Comparison of ENCODE assay signal across 1 cellular context in the genomic region with DNA sequence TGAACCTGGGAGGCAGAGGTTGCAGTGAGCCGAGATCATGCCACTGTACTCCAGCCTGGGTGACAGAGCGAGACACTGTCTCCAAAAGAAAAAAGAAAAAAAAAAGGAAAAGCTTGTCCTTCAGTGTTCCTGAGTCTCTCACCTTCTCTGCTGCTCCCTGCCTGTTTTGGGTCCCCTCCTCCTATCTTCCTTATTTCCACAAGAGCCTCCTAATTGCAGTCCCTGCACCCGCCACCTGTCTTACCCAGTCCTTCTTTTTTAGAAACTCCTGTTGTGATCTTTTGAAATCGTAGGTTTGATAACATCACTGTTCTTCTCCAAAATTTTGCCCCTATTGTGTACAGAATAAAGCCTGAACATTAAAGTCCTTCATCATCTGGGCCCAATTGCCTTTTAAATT.
TF ChIP-seq lines count a peak whose summit lies in the region.

No MANE protein-coding gene starts in this region.

TF ChIP-seq in WTC11, 78 proteins besides CTCF, POLR2A, EP300 and RAD21 (continued from another document):
- TF ChIP-seq, protein P1, sequence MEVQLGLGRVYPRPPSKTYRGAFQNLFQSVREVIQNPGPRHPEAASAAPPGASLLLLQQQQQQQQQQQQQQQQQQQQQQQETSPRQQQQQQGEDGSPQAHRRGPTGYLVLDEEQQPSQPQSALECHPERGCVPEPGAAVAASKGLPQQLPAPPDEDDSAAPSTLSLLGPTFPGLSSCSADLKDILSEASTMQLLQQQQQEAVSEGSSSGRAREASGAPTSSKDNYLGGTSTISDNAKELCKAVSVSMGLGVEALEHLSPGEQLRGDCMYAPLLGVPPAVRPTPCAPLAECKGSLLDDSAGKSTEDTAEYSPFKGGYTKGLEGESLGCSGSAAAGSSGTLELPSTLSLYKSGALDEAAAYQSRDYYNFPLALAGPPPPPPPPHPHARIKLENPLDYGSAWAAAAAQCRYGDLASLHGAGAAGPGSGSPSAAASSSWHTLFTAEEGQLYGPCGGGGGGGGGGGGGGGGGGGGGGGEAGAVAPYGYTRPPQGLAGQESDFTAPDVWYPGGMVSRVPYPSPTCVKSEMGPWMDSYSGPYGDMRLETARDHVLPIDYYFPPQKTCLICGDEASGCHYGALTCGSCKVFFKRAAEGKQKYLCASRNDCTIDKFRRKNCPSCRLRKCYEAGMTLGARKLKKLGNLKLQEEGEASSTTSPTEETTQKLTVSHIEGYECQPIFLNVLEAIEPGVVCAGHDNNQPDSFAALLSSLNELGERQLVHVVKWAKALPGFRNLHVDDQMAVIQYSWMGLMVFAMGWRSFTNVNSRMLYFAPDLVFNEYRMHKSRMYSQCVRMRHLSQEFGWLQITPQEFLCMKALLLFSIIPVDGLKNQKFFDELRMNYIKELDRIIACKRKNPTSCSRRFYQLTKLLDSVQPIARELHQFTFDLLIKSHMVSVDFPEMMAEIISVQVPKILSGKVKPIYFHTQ (CRISPR knock-in tag; IDR thresholded peaks at IDR 0.05): no peak
- no peak for TF ChIP-seq ESRRA (CRISPR knock-in tag; IDR thresholded peaks at IDR 0.05; ENCODE audit: borderline replicate concordance)
- no peak for TF ChIP-seq TEAD4 (CRISPR knock-in tag; IDR thresholded peaks at IDR 0.05)
- TF ChIP-seq, protein P2, sequence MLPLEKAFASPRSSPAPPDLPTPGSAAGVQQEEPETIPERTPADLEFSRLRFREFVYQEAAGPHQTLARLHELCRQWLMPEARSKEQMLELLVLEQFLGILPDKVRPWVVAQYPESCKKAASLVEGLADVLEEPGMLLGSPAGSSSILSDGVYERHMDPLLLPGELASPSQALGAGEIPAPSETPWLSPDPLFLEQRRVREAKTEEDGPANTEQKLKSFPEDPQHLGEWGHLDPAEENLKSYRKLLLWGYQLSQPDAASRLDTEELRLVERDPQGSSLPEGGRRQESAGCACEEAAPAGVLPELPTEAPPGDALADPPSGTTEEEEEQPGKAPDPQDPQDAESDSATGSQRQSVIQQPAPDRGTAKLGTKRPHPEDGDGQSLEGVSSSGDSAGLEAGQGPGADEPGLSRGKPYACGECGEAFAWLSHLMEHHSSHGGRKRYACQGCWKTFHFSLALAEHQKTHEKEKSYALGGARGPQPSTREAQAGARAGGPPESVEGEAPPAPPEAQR (CRISPR knock-in tag; IDR thresholded peaks at IDR 0.05): no peak
- TF ChIP-seq, protein P3, sequence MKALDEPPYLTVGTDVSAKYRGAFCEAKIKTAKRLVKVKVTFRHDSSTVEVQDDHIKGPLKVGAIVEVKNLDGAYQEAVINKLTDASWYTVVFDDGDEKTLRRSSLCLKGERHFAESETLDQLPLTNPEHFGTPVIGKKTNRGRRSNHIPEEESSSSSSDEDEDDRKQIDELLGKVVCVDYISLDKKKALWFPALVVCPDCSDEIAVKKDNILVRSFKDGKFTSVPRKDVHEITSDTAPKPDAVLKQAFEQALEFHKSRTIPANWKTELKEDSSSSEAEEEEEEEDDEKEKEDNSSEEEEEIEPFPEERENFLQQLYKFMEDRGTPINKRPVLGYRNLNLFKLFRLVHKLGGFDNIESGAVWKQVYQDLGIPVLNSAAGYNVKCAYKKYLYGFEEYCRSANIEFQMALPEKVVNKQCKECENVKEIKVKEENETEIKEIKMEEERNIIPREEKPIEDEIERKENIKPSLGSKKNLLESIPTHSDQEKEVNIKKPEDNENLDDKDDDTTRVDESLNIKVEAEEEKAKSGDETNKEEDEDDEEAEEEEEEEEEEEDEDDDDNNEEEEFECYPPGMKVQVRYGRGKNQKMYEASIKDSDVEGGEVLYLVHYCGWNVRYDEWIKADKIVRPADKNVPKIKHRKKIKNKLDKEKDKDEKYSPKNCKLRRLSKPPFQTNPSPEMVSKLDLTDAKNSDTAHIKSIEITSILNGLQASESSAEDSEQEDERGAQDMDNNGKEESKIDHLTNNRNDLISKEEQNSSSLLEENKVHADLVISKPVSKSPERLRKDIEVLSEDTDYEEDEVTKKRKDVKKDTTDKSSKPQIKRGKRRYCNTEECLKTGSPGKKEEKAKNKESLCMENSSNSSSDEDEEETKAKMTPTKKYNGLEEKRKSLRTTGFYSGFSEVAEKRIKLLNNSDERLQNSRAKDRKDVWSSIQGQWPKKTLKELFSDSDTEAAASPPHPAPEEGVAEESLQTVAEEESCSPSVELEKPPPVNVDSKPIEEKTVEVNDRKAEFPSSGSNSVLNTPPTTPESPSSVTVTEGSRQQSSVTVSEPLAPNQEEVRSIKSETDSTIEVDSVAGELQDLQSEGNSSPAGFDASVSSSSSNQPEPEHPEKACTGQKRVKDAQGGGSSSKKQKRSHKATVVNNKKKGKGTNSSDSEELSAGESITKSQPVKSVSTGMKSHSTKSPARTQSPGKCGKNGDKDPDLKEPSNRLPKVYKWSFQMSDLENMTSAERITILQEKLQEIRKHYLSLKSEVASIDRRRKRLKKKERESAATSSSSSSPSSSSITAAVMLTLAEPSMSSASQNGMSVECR (CRISPR knock-in tag; IDR thresholded peaks at IDR 0.05; ENCODE audit: borderline replicate concordance): no peak
- TF ChIP-seq MXD4 (CRISPR knock-in tag; IDR thresholded peaks at IDR 0.05; ENCODE audit: borderline replicate concordance): no peak
